Comparison of ENCODE assay signal across 25 cellular contexts in the genomic region with DNA sequence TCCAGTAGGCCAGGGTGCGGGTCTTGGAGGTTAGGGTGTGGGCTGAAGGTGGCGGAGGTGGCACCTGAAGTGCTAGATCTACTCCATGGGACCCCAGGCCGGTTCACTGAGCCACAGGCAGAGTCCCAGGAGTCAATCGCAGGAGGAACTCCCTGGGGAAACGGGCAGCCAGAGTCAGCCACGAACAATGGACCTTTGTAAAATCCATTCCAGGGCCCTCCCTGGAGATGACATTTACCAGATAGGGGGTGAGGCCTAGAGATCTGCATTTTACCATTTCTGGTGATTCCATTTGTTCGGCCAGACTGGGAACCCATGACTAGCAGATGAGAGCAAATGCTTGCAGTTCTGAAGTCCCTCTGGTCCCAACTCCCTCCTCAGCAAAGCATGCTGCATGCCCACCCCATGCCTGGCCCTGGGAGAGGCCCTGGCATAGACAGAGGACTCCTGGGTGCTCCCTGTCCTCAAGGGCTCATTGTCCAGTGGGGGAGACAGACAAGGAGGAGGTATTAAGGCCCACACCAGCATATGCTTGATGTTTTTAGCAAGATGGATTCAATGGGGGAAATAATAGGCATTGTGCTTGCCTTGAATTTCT.
"Had no signal": no experiment of that assay in that cellular context is flagged by ENCODE, and none has a peak within 500 bp of the region (broad histone marks: within the 10 kb centered on the region; RNA-seq: fewer than 3 reads in every experiment).

No MANE protein-coding gene starts in this region.

- H3K27ac ChIP-seq: brain microvascular endothelial cell, SJCRH30 had no signal

- ATAC-seq: activated CD8-positive, alpha-beta T cell treated with anti-CD3 and anti-CD28 coated beads for 36 hours; activated T-cell treated with anti-CD3 and anti-CD28 coated beads, Interleukin-2, amount 50 U/mL, for 72 hours; activated T-helper 17 cell treated with anti-CD3 and anti-CD28 coated beads, Interleukin-2, amount 50 U/mL, for 72 hours had no signal

- H3K27me3 ChIP-seq: brain microvascular endothelial cell, SJCRH30 had no signal

- H3K36me3 ChIP-seq: brain microvascular endothelial cell, SJCRH30 had no signal

- H3K9me3 ChIP-seq: SJCRH30, SK-N-SH had no signal

- FAIRE-seq: TTC549 had no signal

- H3K9ac ChIP-seq: SK-N-SH had no signal

- DNase-seq: activated CD4-positive, alpha-beta T cell treated with anti-CD3 and anti-CD28 coated beads, Interleukin-2, amount 10 ng/mL, durations not matched to agents 24 days and 14 days; activated CD4-positive, alpha-beta T cell treated with anti-CD3 and anti-CD28 coated beads, Interleukin-2, amount 50 U/mL, for 4 hours; activated CD8-positive, alpha-beta T cell treated with anti-CD3 and anti-CD28 coated beads for 36 hours; activated effector memory CD4-positive, alpha-beta T cell treated with anti-CD3 and anti-CD28 coated beads, Interleukin-2, amount 50 U/mL, for 16 hours; activated naive CD4-positive, alpha-beta T cell; activated naive CD4-positive, alpha-beta T cell treated with anti-CD3 and anti-CD28 coated beads, Interleukin-2, amount 50 U/mL, for 16 hours; activated naive CD8-positive, alpha-beta T cell treated with anti-CD3 and anti-CD28 coated beads for 36 hours; activated T-cell treated with anti-CD3 and anti-CD28 coated beads, Interleukin-2, amount 50 U/mL, for 1 hour; activated T-cell treated with anti-CD3 and anti-CD28 coated beads, Interleukin-2, amount 50 U/mL, for 72 hours; amniotic stem cell; aorta; brain microvascular endothelial cell; Karpas-422; KBM-7; NCI-H1105; NCI-H1417 treated with DMSO at 0.1 percent for 48 hours; NCI-H1930; NCI-H2081 treated with DMSO at 0.1 percent for 48 hours; NCI-H345; NCI-H69; SHP77; SJCRH30; SK-N-SH had no signal

- H3K4me3 ChIP-seq: SJCRH30 had no signal
